Comparison of ENCODE assay signal across 13 cellular contexts in genomic region chr10:11505636-11506035, GRCh38.
DNase-seq lines count a peak whose midpoint lies in the region; ATAC-seq and TF ChIP-seq lines count a peak whose summit lies in the region.
"Had no signal": no experiment of that assay in that cellular context is flagged by ENCODE, and none has a peak within 500 bp of the region (broad histone marks: within the 10 kb centered on the region; RNA-seq: fewer than 3 reads in every experiment).

No MANE protein-coding gene starts in this region.

- H3K4me1 Mint-ChIP-seq in activated T-cell treated with anti-CD3 and anti-CD28 coated beads, Interleukin-2, amount 50 U/mL, for 24 hours (ENCODE audit: low read depth): peaks cover 16% of the 10 kb centered on the region
- peaks cover 39% of the 10 kb centered on the region for H3K4me1 Mint-ChIP-seq in stimulated activated memory B cell treated with anti-CD40 and anti-IgM and Interleukin-4, amounts not matched to agents 10 μg/mL and 1 μg/mL and 100 μg/mL, for 72 hours

- peak overlapping the region; percentile 51 for H3K4me3 ChIP-seq in OCI-LY3 (ENCODE audit: low read length)
- no peak overlapping the region for H3K4me3 ChIP-seq in lower lobe of right lung

- TF ChIP-seq CTCF in OCI-LY3 (IDR thresholded peaks at IDR 0.05; ENCODE audit: low read depth, low read length) (no peak), lower lobe of right lung (IDR thresholded peaks at IDR 0.05) (no peak)

- H3K27me3 ChIP-seq in OCI-LY3 (ENCODE audit: low read depth, low read length) (no peaks in the 10 kb centered on the region), lower lobe of right lung (ENCODE audit: low read depth) (no peaks in the 10 kb centered on the region)

- no peaks in the 10 kb centered on the region for H4K20me1 ChIP-seq in OCI-LY3 (ENCODE audit: insufficient read depth, low read length)

- H3K27ac ChIP-seq in OCI-LY3 (ENCODE audit: low read length): peak overlapping the region; percentile 42
- no peak overlapping the region for H3K27ac ChIP-seq in lower lobe of right lung
- H3K27ac ChIP-seq: parathyroid adenoma had no signal

- H3K4me1 ChIP-seq in OCI-LY3 (ENCODE audit: low read length): peaks cover 17% of the 10 kb centered on the region
- H3K4me1 ChIP-seq in lower lobe of right lung: no peaks in the 10 kb centered on the region
- H3K4me1 ChIP-seq: parathyroid adenoma had no signal

- no peaks in the 10 kb centered on the region for H3K9me3 ChIP-seq in OCI-LY3 (ENCODE audit: insufficient read depth, low read length)
- no peaks in the 10 kb centered on the region for H3K9me3 ChIP-seq in lower lobe of right lung

- peak overlapping the region; percentile 35 for H3K27ac Mint-ChIP-seq in activated T-cell treated with anti-CD3 and anti-CD28 coated beads, Interleukin-2, amount 50 U/mL, for 24 hours
- H3K27ac Mint-ChIP-seq in stimulated activated memory B cell treated with anti-CD40 and anti-IgM and Interleukin-4, amounts not matched to agents 10 μg/mL and 1 μg/mL and 100 μg/mL, for 72 hours: peak overlapping the region; percentile 83
- H3K27ac Mint-ChIP-seq: CD8-positive, alpha-beta T cell had no signal

- intact Hi-C loops in lower lobe of right lung (cut with DNase I): no loop called here

- no peaks in the 10 kb centered on the region for H3K36me3 ChIP-seq in OCI-LY3 (replicated peaks; ENCODE audit: low read depth, low read length)
- peaks cover 7% of the 10 kb centered on the region for H3K36me3 ChIP-seq in lower lobe of right lung

- no peaks in the 10 kb centered on the region for H3K79me2 ChIP-seq in OCI-LY3 (ENCODE audit: low read length)
- H3K79me2 ChIP-seq: parathyroid adenoma had no signal

- no peaks in the 10 kb centered on the region for H3K36me3 Mint-ChIP-seq in activated T-cell treated with anti-CD3 and anti-CD28 coated beads, Interleukin-2, amount 50 U/mL, for 24 hours (ENCODE audit: low read depth)
- H3K36me3 Mint-ChIP-seq in stimulated activated memory B cell treated with anti-CD40 and anti-IgM and Interleukin-4, amounts not matched to agents 10 μg/mL and 1 μg/mL and 100 μg/mL, for 72 hours: peaks cover 13% of the 10 kb centered on the region

- H3K4me3 Mint-ChIP-seq in activated T-cell treated with anti-CD3 and anti-CD28 coated beads, Interleukin-2, amount 50 U/mL, for 24 hours: no peak overlapping the region
- H3K4me3 Mint-ChIP-seq in stimulated activated memory B cell treated with anti-CD40 and anti-IgM and Interleukin-4, amounts not matched to agents 10 μg/mL and 1 μg/mL and 100 μg/mL, for 72 hours: peak overlapping the region; percentile 14
- H3K4me3 Mint-ChIP-seq: CD8-positive, alpha-beta T cell had no signal

- peak; percentile 36 for DNase-seq in activated T-cell treated with anti-CD3 and anti-CD28 coated beads, Interleukin-2, amount 50 U/mL, for 24 hours
- no peak for DNase-seq in activated T-cell treated with anti-CD3 and anti-CD28 coated beads, Interleukin-2, amount 50 U/mL, for 1 hour
- DNase-seq in medulla oblongata (ENCODE audit: extremely low spot score) (peak; percentile 64), NCI-H1417 treated with DMSO at 0.1 percent for 48 hours (lab: John Stamatoyannopoulos, UW) (no peak), lower lobe of right lung (no peak)
- DNase-seq: CD8-positive, alpha-beta T cell; cerebellar nuclear complex; left colon; NCI-H1436 had no signal

- no peaks in the 10 kb centered on the region for H3K9me3 Mint-ChIP-seq in activated T-cell treated with anti-CD3 and anti-CD28 coated beads, Interleukin-2, amount 50 U/mL, for 24 hours
- no peaks in the 10 kb centered on the region for H3K9me3 Mint-ChIP-seq in stimulated activated memory B cell treated with anti-CD40 and anti-IgM and Interleukin-4, amounts not matched to agents 10 μg/mL and 1 μg/mL and 100 μg/mL, for 72 hours
- H3K9me3 Mint-ChIP-seq: CD8-positive, alpha-beta T cell had no signal

- peak; percentile 81 for ATAC-seq in stimulated activated memory B cell treated with anti-CD40 and anti-IgM and Interleukin-4, amounts not matched to agents 10 μg/mL and 1 μg/mL and 100 μg/mL, for 72 hours
- ATAC-seq in GM21526 (IDR thresholded peaks at IDR 0.05; ENCODE audit: low FRiP score, unreplicated experiment): no peak
- ATAC-seq in lower lobe of right lung: no peak
- ATAC-seq: CD8-positive, alpha-beta T cell; left colon had no signal

- H2AFZ ChIP-seq in OCI-LY3 (ENCODE audit: low read depth, low read length): no peak overlapping the region
- H2AFZ ChIP-seq: parathyroid adenoma had no signal

- H3K27me3 Mint-ChIP-seq in activated T-cell treated with anti-CD3 and anti-CD28 coated beads, Interleukin-2, amount 50 U/mL, for 24 hours: no peaks in the 10 kb centered on the region
- H3K27me3 Mint-ChIP-seq in stimulated activated memory B cell treated with anti-CD40 and anti-IgM and Interleukin-4, amounts not matched to agents 10 μg/mL and 1 μg/mL and 100 μg/mL, for 72 hours: no peaks in the 10 kb centered on the region

- H3K4me2 ChIP-seq in OCI-LY3 (ENCODE audit: low read length): peak overlapping the region; percentile 86

- peak overlapping the region; percentile 27 for H3K9ac ChIP-seq in OCI-LY3 (ENCODE audit: low read length)
- H3K9ac ChIP-seq: parathyroid adenoma had no signal

Comparison
In these comparisons a context has a peak if more than half of its experiments do, and no peak if none do; other contexts are left out.
1. DNase-seq: peak in activated T-cell treated with anti-CD3 and anti-CD28 coated beads, Interleukin-2, amount 50 U/mL, for 24 hours (single experiment) and medulla oblongata (single experiment); none in activated T-cell treated with anti-CD3 and anti-CD28 coated beads, Interleukin-2, amount 50 U/mL, for 1 hour (single experiment), NCI-H1417 treated with DMSO at 0.1 percent for 48 hours (single experiment) and lower lobe of right lung (single experiment).